ENCODE assay signal across 12 cellular contexts in the genomic region with DNA sequence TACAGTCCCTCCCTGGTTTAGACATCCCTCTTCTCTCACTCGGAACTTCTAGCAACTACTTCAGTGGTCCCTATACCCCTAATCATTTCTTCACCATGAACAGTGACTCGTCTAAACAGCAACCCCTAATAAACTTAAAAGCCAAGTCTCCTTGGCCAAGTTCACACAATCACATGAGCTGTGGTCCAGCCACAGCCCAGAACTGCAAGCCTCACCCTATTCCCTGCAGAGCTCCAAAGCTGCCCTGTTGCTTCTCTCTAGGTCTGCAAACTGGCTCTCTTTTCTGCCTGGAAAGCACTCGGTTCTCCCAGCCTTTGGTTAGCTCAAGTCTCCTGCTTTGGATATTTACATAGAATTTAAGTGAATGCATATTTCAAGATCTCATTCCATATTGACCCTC.
"Had no signal": no experiment of that assay in that cellular context is flagged by ENCODE, and none has a peak within 500 bp of the region (broad histone marks: within the 10 kb centered on the region; RNA-seq: fewer than 3 reads in every experiment).

No MANE protein-coding gene starts in this region.

- ATAC-seq: naive thymus-derived CD8-positive, alpha-beta T cell; stimulated activated naive B cell treated with anti-CD40 and anti-IgM and Interleukin-4, amounts not matched to agents 10 μg/mL and 1 μg/mL and 100 μg/mL, for 72 hours had no signal

- H3K27ac ChIP-seq: cardiac muscle cell, neutrophil, spleen, suprapubic skin had no signal

- H3K9me3 ChIP-seq: neutrophil, spleen, suprapubic skin had no signal

- H3K4me3 ChIP-seq: cardiac muscle cell, spleen, suprapubic skin had no signal

- DNase-seq: activated CD4-positive, alpha-beta T cell treated with anti-CD3 and anti-CD28 coated beads, Interleukin-2, amount 50 U/mL, for 1 hour; activated T-cell treated with anti-CD3 and anti-CD28 coated beads for 4 hours; effector memory CD4-positive, alpha-beta T cell; mammary epithelial cell; naive thymus-derived CD8-positive, alpha-beta T cell; posterior cingulate gyrus; spleen; stimulated activated CD4-positive, alpha-beta T cell treated with anti-CD3 and anti-CD28 coated beads, Interleukin-2, amount 100 ng/mL, for 24 hours; stimulated activated naive B cell treated with anti-CD40 and anti-IgM and Interleukin-4, amounts not matched to agents 10 μg/mL and 1 μg/mL and 100 μg/mL, for 72 hours had no signal

- H3K27me3 ChIP-seq: cardiac muscle cell, neutrophil, suprapubic skin had no signal

- H3K36me3 ChIP-seq: cardiac muscle cell, neutrophil, spleen, suprapubic skin had no signal
